Comparison of ENCODE assay signal across 34 cellular contexts in genomic region chr18:36576339-36576738, GRCh38.
"Had no signal": no experiment of that assay in that cellular context is flagged by ENCODE, and none has a peak within 500 bp of the region (broad histone marks: within the 10 kb centered on the region; RNA-seq: fewer than 3 reads in every experiment).

No MANE protein-coding gene starts in this region.

- H3K9me3 ChIP-seq: SJSA1, SK-N-SH had no signal

- H3K4me3 ChIP-seq: MG63, SJSA1 had no signal

- H3K27ac ChIP-seq: brain microvascular endothelial cell, SJSA1 had no signal

- H3K36me3 ChIP-seq: brain microvascular endothelial cell, MG63, SJSA1 had no signal

- DNase-seq: activated CD4-positive, alpha-beta T cell treated with anti-CD3 and anti-CD28 coated beads for 4 hours; activated CD4-positive, alpha-beta T cell treated with anti-CD3 and anti-CD28 coated beads, Interleukin-2, amount 50 U/mL, for 4 hours; activated CD8-positive, alpha-beta T cell treated with anti-CD3 and anti-CD28 coated beads for 36 hours; activated effector memory CD4-positive, alpha-beta T cell treated with anti-CD3 and anti-CD28 coated beads, Interleukin-2, amount 50 U/mL, for 16 hours; activated naive CD4-positive, alpha-beta T cell; activated naive CD4-positive, alpha-beta T cell treated with anti-CD3 and anti-CD28 coated beads, Interleukin-2, amount 50 U/mL, for 16 hours; activated naive CD8-positive, alpha-beta T cell treated with anti-CD3 and anti-CD28 coated beads for 36 hours; activated T-cell treated with anti-CD3 and anti-CD28 coated beads, Interleukin-2, amount 50 U/mL, for 1 hour; activated T-cell treated with anti-CD3 and anti-CD28 coated beads, Interleukin-2, amount 50 U/mL, for 72 hours; amniotic stem cell; aorta; brain microvascular endothelial cell; central memory CD4-positive, alpha-beta T cell; Kasumi-1; KG1; MG63; NCI-H1048; NCI-H1105 treated with DMSO at 0.1 percent for 48 hours; NCI-H1436; NCI-H1694; NCI-H1930; NCI-H2081 treated with DMSO at 0.1 percent for 48 hours; NCI-H226; NCI-H446 treated with DMSO at 0.1 percent for 48 hours; NCI-H524; NCI-H69; NCI-H82; SHP77; SK-N-SH had no signal

- ATAC-seq: activated CD4-positive, CD25-positive, alpha-beta regulatory T cell treated with anti-CD3 and anti-CD28 coated beads, Interleukin-2, amount 50 U/mL, for 24 hours; activated CD8-positive, alpha-beta T cell treated with anti-CD3 and anti-CD28 coated beads for 36 hours; activated T-cell treated with anti-CD3 and anti-CD28 coated beads, Interleukin-2, amount 50 U/mL, for 72 hours; activated T-helper 17 cell treated with anti-CD3 and anti-CD28 coated beads, Interleukin-2, amount 50 U/mL, for 72 hours; Panc1; WTC11 had no signal
